In genomic region chr5:138458856-138459255, GRCh38 we compare ENCODE assay signal across 15 cellular contexts. TPM values are rescaled to one million over a fixed set of nuclear protein-coding genes. Genes with fewer than 3 reads are reported as not detected.
DNase-seq lines count a peak whose midpoint lies in the region; ATAC-seq and TF ChIP-seq lines count a peak whose summit lies in the region.
"Had no signal": no experiment of that assay in that cellular context is flagged by ENCODE, and none has a peak within 500 bp of the region (broad histone marks: within the 10 kb centered on the region; RNA-seq: fewer than 3 reads in every experiment).

No MANE protein-coding gene starts in this region.

- no peak overlapping the region for H2BK5ac ChIP-seq in IMR-90 (ENCODE audit: low read depth, low read length, poor library complexity, severe bottlenecking)

- H3K27ac ChIP-seq in IMR-90 (ENCODE audit: insufficient read depth, low read length) = no peak overlapping the region
- H3K27ac ChIP-seq: epithelial cell of prostate, vagina had no signal

- H4K91ac ChIP-seq in IMR-90 (ENCODE audit: insufficient read depth, low read depth, low read length) = no peak overlapping the region

- peaks cover 28% of the 10 kb centered on the region for H3K4me1 Mint-ChIP-seq in CD14-positive monocyte
- peaks cover 39% of the 10 kb centered on the region for H3K4me1 Mint-ChIP-seq in activated naive CD8-positive, alpha-beta T cell (ENCODE audit: low read depth)
- H3K4me1 Mint-ChIP-seq in naive thymus-derived CD8-positive, alpha-beta T cell = peaks cover 22 to 45% (median 42%) of the 10 kb centered on the region in 4 donors

- no peak overlapping the region for H3K56ac ChIP-seq in IMR-90 (ENCODE audit: extremely low read depth, insufficient read depth, low read length)

- H3K4ac ChIP-seq in IMR-90 (ENCODE audit: low read depth, low read length) = no peak overlapping the region

- peak overlapping the region in 6 of 7 donors; percentile 81 to 94 (median 90) for H3K27ac Mint-ChIP-seq in CD14-positive monocyte
- H3K27ac Mint-ChIP-seq in activated naive CD8-positive, alpha-beta T cell = peak overlapping the region; percentile 100
- peak overlapping the region; percentile 94 to 99 (median 98) for H3K27ac Mint-ChIP-seq in naive thymus-derived CD8-positive, alpha-beta T cell

- peaks cover 3 to 4% of the 10 kb centered on the region in 2 experiments; a peak in 2 of 4 replicates for H3K79me1 ChIP-seq in IMR-90 (ENCODE audit: low read depth in 1 of 2, low read length in 2 of 2)

- no peak overlapping the region for H3K4me3 ChIP-seq in IMR-90 (ENCODE audit: insufficient read depth, low read depth, low read length)
- H3K4me3 ChIP-seq: vagina had no signal

- in situ Hi-C loops in IMR-90 (cut with MboI; ENCODE audit: low sequenced_read_pairs) (no loop called here), ACHN (cut with HindIII; ENCODE audit: low pct_ligation_motif_present, low pct_unique_long_range_greater_than_20kb, low sequenced_read_pairs) (no loop called here)

- peak overlapping the region; percentile 32 to 76 for H3K4me3 Mint-ChIP-seq in CD14-positive monocyte
- peak overlapping the region; percentile 89 for H3K4me3 Mint-ChIP-seq in activated naive CD8-positive, alpha-beta T cell
- H3K4me3 Mint-ChIP-seq in naive thymus-derived CD8-positive, alpha-beta T cell = peak overlapping the region in 9 of 10 donors; percentile 16 to 87 (median 80)

- peaks cover 2% of the 10 kb centered on the region; the same call in 1 of the 2 replicates for H3K4me1 ChIP-seq in IMR-90 (ENCODE audit: control insufficient read depth, insufficient read depth, low read length)

- H2AK9ac ChIP-seq in IMR-90 (replicated peaks; ENCODE audit: low read depth, low read length, poor library complexity) = no peak overlapping the region

- H4K8ac ChIP-seq in IMR-90 (ENCODE audit: low read depth in 2 of 2, low read length in 2 of 2) = no peak overlapping the region

- no peak for TF ChIP-seq POLR2A in IMR-90 (IDR thresholded peaks at IDR 0.05; ENCODE audit: low read depth, low read length)

- no peak overlapping the region for H3K23ac ChIP-seq in IMR-90 (ENCODE audit: low read depth, low read length)

- DNase-seq in CD14-positive monocyte (ENCODE audit: low spot score) (no peak), IMR-90 (no peak), SK-N-DZ (ENCODE audit: low spot score) (no peak), ACHN (no peak)
- DNase-seq in naive thymus-derived CD8-positive, alpha-beta T cell = no peak
- DNase-seq: cerebellar nuclear complex, NCI-H226, OCI-M1, retina had no signal

- H3K36me3 Mint-ChIP-seq in CD14-positive monocyte = peaks cover 0 to 7% of the 10 kb centered on the region in 2 donors
- H3K36me3 Mint-ChIP-seq in activated naive CD8-positive, alpha-beta T cell = no peaks in the 10 kb centered on the region
- H3K36me3 Mint-ChIP-seq in naive thymus-derived CD8-positive, alpha-beta T cell = no peaks in the 10 kb centered on the region

- H3K4me2 ChIP-seq in IMR-90 (ENCODE audit: low read depth, low read length) = no peak overlapping the region

- H4K5ac ChIP-seq in IMR-90 (ENCODE audit: low read depth, low read length) = no peak overlapping the region

- POLR2A ChIA-PET in IMR-90 (lab: Charles Lee; ENCODE audit: unreplicated experiment) = no interaction called here
- POLR2A ChIA-PET in naive thymus-derived CD8-positive, alpha-beta T cell (lab: Charles Lee) = interaction anchor here (0.6 to 2.1 kb wide), 4 partner anchors 84 to 121 kb away, joined by 3 to 7 read pairs (median 3); partner anchors contain the start of genes ETF1, FAM53C and KDM3B

- TF ChIP-seq RAD21 in IMR-90 (IDR thresholded peaks at IDR 0.05; ENCODE audit: low read length) = no peak

- H3K36me3 ChIP-seq in IMR-90 (ENCODE audit: control insufficient read depth, insufficient read depth, low read length) = no peaks in the 10 kb centered on the region
- H3K36me3 ChIP-seq: vagina had no signal

- 0 out of 2 replicates have a peak overlapping the region, but pooled peaks have one; percentile 3 for H2AK5ac ChIP-seq in IMR-90 (ENCODE audit: low read depth, low read length)

- peaks cover 0 to 1% (median 0%) of the 10 kb centered on the region in 7 donors for H3K9me3 Mint-ChIP-seq in CD14-positive monocyte
- H3K9me3 Mint-ChIP-seq in activated naive CD8-positive, alpha-beta T cell (ENCODE audit: low read depth) = no peaks in the 10 kb centered on the region
- no peaks in the 10 kb centered on the region for H3K9me3 Mint-ChIP-seq in naive thymus-derived CD8-positive, alpha-beta T cell

- H3K27me3 ChIP-seq in IMR-90 (ENCODE audit: control insufficient read depth, insufficient read depth, low read length) = peaks cover 13% of the 10 kb centered on the region
- H3K27me3 ChIP-seq: vagina had no signal

- intact Hi-C loops in CD14-positive monocyte (cut with micrococcal nuclease) (no loop called here), IMR-90 (cut with micrococcal nuclease) (no loop called here)

- TF ChIP-seq CTCF in CD14-positive monocyte (IDR thresholded peaks at IDR 0.05) (no peak), IMR-90 (conservative IDR thresholded peaks at IDR 0.05; ENCODE audit: low read depth, low read length) (no peak)

- no peaks in the 10 kb centered on the region for H4K20me1 ChIP-seq in IMR-90 (ENCODE audit: insufficient read depth, low read length)

- no TSS peak for BruUV-seq in IMR-90 (replicated peaks; lab: Mats Ljungman, UMichigan)

- H3K9me3 ChIP-seq in IMR-90 (ENCODE audit: control insufficient read depth, insufficient read depth, low read length) = no peaks in the 10 kb centered on the region
- H3K9me3 ChIP-seq: vagina had no signal

- H3K9ac ChIP-seq in IMR-90 (ENCODE audit: low read depth, low read length) = no peak overlapping the region

- dilution Hi-C loops in IMR-90 (cut with HindIII; ENCODE audit: low sequenced_read_pairs, unreplicated experiment) = no loop called here

- WGBS in IMR-90 (ENCODE audit: extremely low coverage in 2 of 2, insufficient read length in 1 of 2), 2 experiments = 77% methylated on average over 6 of the region's 9 CpGs; no CpG with 5 or more reads in 1 of the 2 experiments

- no peak overlapping the region for H3K14ac ChIP-seq in IMR-90 (replicated peaks; ENCODE audit: low read depth, low read length)

- H2BK15ac ChIP-seq in IMR-90 (ENCODE audit: low read depth, low read length) = no peak overlapping the region

- peaks cover 0 to 9% (median 3%) of the 10 kb centered on the region in 3 donors for H3K27me3 Mint-ChIP-seq in CD14-positive monocyte (ENCODE audit: low read depth in 3 of 3)
- H3K27me3 Mint-ChIP-seq in activated naive CD8-positive, alpha-beta T cell = no peaks in the 10 kb centered on the region
- H3K27me3 Mint-ChIP-seq in naive thymus-derived CD8-positive, alpha-beta T cell = no peaks in the 10 kb centered on the region

- no peak overlapping the region for H2BK20ac ChIP-seq in IMR-90 (ENCODE audit: low read depth, low read length)

- H3K18ac ChIP-seq in IMR-90 (ENCODE audit: low read depth, low read length) = no peak overlapping the region

- CTCF ChIA-PET in IMR-90 (lab: Yijun Ruan, JAX) = no interaction called here

- H2BK120ac ChIP-seq in IMR-90 (ENCODE audit: low read depth, low read length) = no peak overlapping the region

- ATAC-seq in IMR-90 (ENCODE audit: low read depth) (no peak), HG02588 (IDR thresholded peaks at IDR 0.05; ENCODE audit: unreplicated experiment) (no peak), HG02678 (IDR thresholded peaks at IDR 0.05; ENCODE audit: unreplicated experiment) (no peak)
- ATAC-seq in naive thymus-derived CD8-positive, alpha-beta T cell = peak in 1 of 2 donors; percentile 13
- ATAC-seq: SK-N-SH treated with all-trans-retinoic acid at 6 μM for 48 hours had no signal

- no peak overlapping the region for H2AFZ ChIP-seq in IMR-90 (replicated peaks; ENCODE audit: low read length, poor library complexity)

- H3K9me1 ChIP-seq in IMR-90 (ENCODE audit: insufficient read depth, low read length) = peaks cover 3% of the 10 kb centered on the region; the same call in 1 of the 2 replicates

TF ChIP-seq in IMR-90, 13 proteins besides CTCF, POLR2A, EP300 and RAD21:
- TF ChIP-seq MXI1 (IDR thresholded peaks at IDR 0.05; ENCODE audit: borderline replicate concordance, low read depth, low read length) (no peak), SMC3 (IDR thresholded peaks at IDR 0.05; ENCODE audit: low read depth, low read length) (no peak), FOS (IDR thresholded peaks at IDR 0.05; ENCODE audit: low read depth, low read length) (no peak)

RNA-seq across cellular contexts. Expression of gene EGR1, which starts 6.4 kb away (rescaled TPM):
- 100 to 1,000 TPM in 1 of 2 donors, 1 to 10 TPM in 1; 8.4 to 105 TPM for polyA plus RNA-seq in CD14-positive monocyte
- 2.9 and 5.8 TPM in 2 replicates for total RNA-seq in IMR-90 (2012; rRNA removed)
- polyA plus RNA-seq in IMR-90 (2012; rRNA removed) = 104 and 180 TPM in 2 replicates
- polyA plus RNA-seq in IMR-90 (2012; cell fraction: cytosol; rRNA removed) = 91.6 and 286 TPM in 2 replicates
- 363 and 477 TPM in 2 replicates for polyA plus RNA-seq in IMR-90 (2012; cell fraction: nucleus; rRNA removed; ENCODE audit: low replicate concordance)
- total RNA-seq in naive thymus-derived CD8-positive, alpha-beta T cell = 1 to 10 TPM; 1.8 to 2.2 TPM
- polyA plus RNA-seq in naive thymus-derived CD8-positive, alpha-beta T cell = under 1 TPM in 2 of 3 donors, not detected in 1; 0.36 to 0.66 TPM
- 1.2 and 3.4 TPM in 2 replicates for polyA plus RNA-seq in SK-N-DZ (2014; cell fraction: cytosol; rRNA removed)
- polyA plus RNA-seq in SK-N-DZ (2014; cell fraction: nucleus; rRNA removed) = 3.8 and 16.0 TPM in 2 replicates

RNA-seq across cellular contexts. Expression of gene REEP2, which starts 20.0 kb away (rescaled TPM):
- polyA plus RNA-seq in CD14-positive monocyte = not detected
- total RNA-seq in IMR-90 (2012; rRNA removed) = 12.4 and 20.3 TPM in 2 replicates
- 17.0 and 17.1 TPM in 2 replicates for polyA plus RNA-seq in IMR-90 (2012; rRNA removed)
- polyA plus RNA-seq in IMR-90 (2012; cell fraction: cytosol; rRNA removed) = 16.8 and 19.5 TPM in 2 replicates
- 50.9 and 55.6 TPM in 2 replicates for polyA plus RNA-seq in IMR-90 (2012; cell fraction: nucleus; rRNA removed; ENCODE audit: low replicate concordance)
- under 1 TPM; 0.44 to 0.75 TPM for total RNA-seq in naive thymus-derived CD8-positive, alpha-beta T cell
- polyA plus RNA-seq in naive thymus-derived CD8-positive, alpha-beta T cell = under 1 TPM in 2 of 3 donors, not detected in 1; 0.28 to 0.39 TPM
- 51.3 and 58.0 TPM in 2 replicates for polyA plus RNA-seq in SK-N-DZ (2014; cell fraction: cytosol; rRNA removed)
- 89.2 and 92.7 TPM in 2 replicates for polyA plus RNA-seq in SK-N-DZ (2014; cell fraction: nucleus; rRNA removed)

Comparison
In these comparisons a context has a peak if more than half of its experiments do, and no peak if none do; other contexts are left out.
1. RNA of gene EGR1, which starts 6.4 kb away (polyA plus RNA-seq): 8.4 to 105 TPM in CD14-positive monocyte and 91.6 to 477 TPM in IMR-90; 0.36 to 0.66 TPM in naive thymus-derived CD8-positive, alpha-beta T cell; every median in the first group is over 4 times any median in the second.
2. RNA of gene REEP2, which starts 20.0 kb away (polyA plus RNA-seq): 16.8 to 55.6 TPM in IMR-90; 0.28 to 0.39 TPM in naive thymus-derived CD8-positive, alpha-beta T cell and not detected in CD14-positive monocyte; every median in the first group is over 10 times any median in the second.
3. Peak in every context shown above with its lines, with median percentiles within 50 percentile points of each other: H3K27ac Mint-ChIP-seq and H3K4me3 Mint-ChIP-seq.